Comparison of ENCODE assay signal across 29 cellular contexts in the genomic region with DNA sequence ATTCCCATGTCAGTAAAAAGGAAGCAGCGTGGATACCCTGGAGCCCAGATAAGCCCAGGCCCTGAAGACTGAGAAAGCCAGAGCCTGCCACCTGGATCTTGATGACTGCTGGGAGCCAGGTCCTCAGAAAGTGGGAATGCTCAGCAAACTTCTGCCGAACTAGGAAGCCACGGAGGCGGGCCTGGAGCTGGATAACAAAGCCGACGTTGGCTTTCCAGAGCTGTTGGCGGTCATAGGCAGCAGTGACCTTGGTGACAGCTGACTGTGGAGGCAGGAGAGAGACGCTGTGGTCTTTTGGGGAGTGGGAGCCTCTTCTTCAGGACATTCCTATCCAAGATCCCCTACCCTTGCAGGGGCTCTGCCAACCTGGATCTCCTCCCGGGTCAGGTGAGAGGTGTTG. TPM values are rescaled to one million over a fixed set of nuclear protein-coding genes. Genes with fewer than 3 reads are reported as not detected.
"Had no signal": no experiment of that assay in that cellular context is flagged by ENCODE, and none has a peak within 500 bp of the region (broad histone marks: within the 10 kb centered on the region; RNA-seq: fewer than 3 reads in every experiment).

No MANE protein-coding gene starts in this region.

- H3K4me1 ChIP-seq: colonic mucosa, esophagus squamous epithelium, gastrocnemius medialis, lower lobe of right lung had no signal

- H3K9me3 ChIP-seq: colonic mucosa, esophagus squamous epithelium, gastrocnemius medialis, heart right ventricle, left lung, lower lobe of right lung, mucosa of descending colon had no signal

- DNase-seq: colonic mucosa; cortex of kidney; effector CD8-positive, alpha-beta T cell; effector memory CD8-positive, alpha-beta T cell; endodermal cell; erythroblast; esophagus squamous epithelium; foreskin fibroblast; foreskin melanocyte; glutamatergic neuron; heart right ventricle; hippocampal formation; left cardiac atrium; left lung; left ventricle myocardium superior; lower lobe of right lung; mesenchymal stem cell; mucosa of descending colon; naive B cell had no signal

- H3K27me3 ChIP-seq: colonic mucosa, esophagus squamous epithelium, gastrocnemius medialis, heart right ventricle, left lung had no signal

- ATAC-seq: effector memory CD8-positive, alpha-beta T cell; esophagus mucosa; gastrocnemius medialis; left cardiac atrium; left lung; left ventricle myocardium superior; lower lobe of right lung; mucosa of descending colon had no signal

- H3K4me3 ChIP-seq: colonic mucosa, esophagus squamous epithelium, gastrocnemius medialis, heart right ventricle, left lung, lower lobe of right lung, mucosa of descending colon had no signal

- H3K27ac ChIP-seq: colonic mucosa, epithelial cell of prostate, esophagus squamous epithelium, gastrocnemius medialis, heart right ventricle, left lung, lower lobe of right lung had no signal

- H3K36me3 ChIP-seq: colonic mucosa, esophagus squamous epithelium, gastrocnemius medialis, lower lobe of right lung had no signal

RNA-seq across cellular contexts. Expression of gene TTC24, which starts 31.5 kb away (rescaled TPM):
- total RNA-seq: colonic mucosa, dermis microvascular lymphatic vessel endothelial cell, endodermal cell, esophagus mucosa, esophagus squamous epithelium, glomerular endothelial cell, kidney epithelial cell, left cardiac atrium, left lung, left ventricle myocardium superior, lower lobe of right lung, lung microvascular endothelial cell, mesenteric fat pad, mesothelial cell of epicardium had no signal
- polyA plus RNA-seq: keratinocyte had no signal
